Comparison of ENCODE assay signal across 29 cellular contexts in the genomic region with DNA sequence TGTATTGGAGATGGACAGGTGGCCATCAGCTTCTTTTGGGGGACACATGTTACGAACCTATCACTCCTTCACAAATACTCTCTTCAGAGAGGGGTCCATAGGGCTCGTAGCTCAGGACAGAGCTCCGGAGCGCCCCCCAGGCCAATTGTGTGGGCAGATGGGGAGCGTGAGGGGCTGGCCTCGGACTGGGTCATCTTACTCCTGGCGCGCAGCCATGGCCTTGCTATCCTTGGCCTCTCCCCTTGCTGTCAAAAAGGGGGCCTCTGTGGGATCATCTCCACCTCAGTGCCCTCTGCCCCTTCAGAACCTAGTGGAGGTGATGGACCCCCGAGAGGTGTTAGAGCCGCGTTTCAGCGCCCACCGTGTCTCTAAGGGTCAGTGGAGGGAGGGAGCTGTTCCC.
"Had no signal": no experiment of that assay in that cellular context is flagged by ENCODE, and none has a peak within 500 bp of the region (broad histone marks: within the 10 kb centered on the region; RNA-seq: fewer than 3 reads in every experiment).

No MANE protein-coding gene starts in this region.

- H3K9ac ChIP-seq: parathyroid adenoma had no signal

- H3K27ac ChIP-seq: ovary, parathyroid adenoma, psoas muscle, right lobe of liver, skin epidermis, stomach, thoracic aorta, thyroid gland, tibial nerve, upper lobe of left lung, uterus had no signal

- H3K9me3 ChIP-seq: ovary, psoas muscle, right lobe of liver, stomach, thoracic aorta, thyroid gland, tibial nerve, upper lobe of left lung, uterus had no signal

- H3K27me3 ChIP-seq: ovary, right lobe of liver, stomach, thyroid gland, tibial nerve, upper lobe of left lung, uterus had no signal

- H2AFZ ChIP-seq: parathyroid adenoma had no signal

- H3K36me3 ChIP-seq: ovary, right lobe of liver, stomach, thoracic aorta, thyroid gland, tibial nerve, upper lobe of left lung, uterus had no signal

- H3K4me3 Mint-ChIP-seq: naive thymus-derived CD8-positive, alpha-beta T cell; natural killer cell treated with Interleukin-12 subunit alpha and Interleukin-12 subunit beta and Interleukin-15 and Interleukin-18, amount 100 ng/mL, for 72 hours; nephron progenitor cell; neural crest cell; stimulated activated effector memory CD8-positive, alpha-beta T cell treated with anti-CD3 and anti-CD28 coated beads, Interleukin-12 subunit alpha, Interleukin-12 subunit beta, amount 100 ng/mL, for 72 hours; stimulated activated naive B cell treated with anti-CD40 and anti-IgM and Interleukin-4, amounts not matched to agents 10 μg/mL and 1 μg/mL and 100 μg/mL, for 72 hours; stimulated activated naive CD8-positive, alpha-beta T cell treated with anti-CD3 and anti-CD28 coated beads, Interleukin-15, Interleukin-2, amounts not matched to agents 100 ng/mL and 50 ng/mL, for 24 hours had no signal

- H3K4me2 ChIP-seq: smooth muscle cell had no signal

- H3K4me1 Mint-ChIP-seq: naive B cell; naive thymus-derived CD8-positive, alpha-beta T cell; neural crest cell; stimulated activated effector memory CD8-positive, alpha-beta T cell treated with anti-CD3 and anti-CD28 coated beads, Interleukin-12 subunit alpha, Interleukin-12 subunit beta, amount 100 ng/mL, for 72 hours; stimulated activated naive B cell treated with anti-CD40 and anti-IgM and Interleukin-4, amounts not matched to agents 10 μg/mL and 1 μg/mL and 100 μg/mL, for 72 hours had no signal

- H3K4me3 ChIP-seq: ovary, psoas muscle, right lobe of liver, skin epidermis, smooth muscle cell, stomach, thoracic aorta, thyroid gland, tibial nerve, upper lobe of left lung, uterus had no signal

- H3K4me1 ChIP-seq: parathyroid adenoma, psoas muscle, right lobe of liver, upper lobe of left lung, uterus had no signal

- H3K9me3 Mint-ChIP-seq: naive thymus-derived CD8-positive, alpha-beta T cell; natural killer cell treated with Interleukin-12 subunit alpha and Interleukin-12 subunit beta and Interleukin-15 and Interleukin-18, amount 100 ng/mL, for 72 hours; nephron progenitor cell; neural crest cell; stimulated activated effector memory CD8-positive, alpha-beta T cell treated with anti-CD3 and anti-CD28 coated beads, Interleukin-12 subunit alpha, Interleukin-12 subunit beta, amount 100 ng/mL, for 72 hours; stimulated activated naive B cell treated with anti-CD40 and anti-IgM and Interleukin-4, amounts not matched to agents 10 μg/mL and 1 μg/mL and 100 μg/mL, for 72 hours; stimulated activated naive CD8-positive, alpha-beta T cell treated with anti-CD3 and anti-CD28 coated beads, Interleukin-15, Interleukin-2, amounts not matched to agents 100 ng/mL and 50 ng/mL, for 24 hours had no signal

- H3K36me3 Mint-ChIP-seq: naive B cell; naive thymus-derived CD8-positive, alpha-beta T cell; natural killer cell treated with Interleukin-12 subunit alpha and Interleukin-12 subunit beta and Interleukin-15 and Interleukin-18, amount 100 ng/mL, for 72 hours; stimulated activated effector memory CD8-positive, alpha-beta T cell treated with anti-CD3 and anti-CD28 coated beads, Interleukin-12 subunit alpha, Interleukin-12 subunit beta, amount 100 ng/mL, for 72 hours; stimulated activated naive B cell treated with anti-CD40 and anti-IgM and Interleukin-4, amounts not matched to agents 10 μg/mL and 1 μg/mL and 100 μg/mL, for 72 hours had no signal

- H3K27ac Mint-ChIP-seq: naive B cell; naive thymus-derived CD8-positive, alpha-beta T cell; natural killer cell treated with Interleukin-12 subunit alpha and Interleukin-12 subunit beta and Interleukin-15 and Interleukin-18, amount 100 ng/mL, for 72 hours; nephron progenitor cell; progenitor cell of endocrine pancreas; stimulated activated effector memory CD8-positive, alpha-beta T cell treated with anti-CD3 and anti-CD28 coated beads, Interleukin-12 subunit alpha, Interleukin-12 subunit beta, amount 100 ng/mL, for 72 hours; stimulated activated naive B cell treated with anti-CD40 and anti-IgM and Interleukin-4, amounts not matched to agents 10 μg/mL and 1 μg/mL and 100 μg/mL, for 72 hours; stimulated activated naive CD8-positive, alpha-beta T cell treated with anti-CD3 and anti-CD28 coated beads, Interleukin-15, Interleukin-2, amounts not matched to agents 100 ng/mL and 50 ng/mL, for 24 hours had no signal

- DNase-seq: naive B cell; naive thymus-derived CD8-positive, alpha-beta T cell; nephron progenitor cell; occipital lobe; ovary; psoas muscle; right cardiac atrium; right lobe of liver; stimulated activated CD4-positive, alpha-beta T cell treated with anti-CD3 and anti-CD28 coated beads, Interleukin-15, amount 100 ng/mL, for 24 hours; stimulated activated CD4-positive, alpha-beta T cell treated with anti-CD3 and anti-CD28 coated beads, Interleukin-2, amount 100 ng/mL, for 24 hours; stimulated activated CD4-positive, alpha-beta T cell treated with anti-CD3 and anti-CD28 coated beads, Interleukin-2, amount 100 ng/mL, for 48 hours; stimulated activated CD4-positive, alpha-beta T cell treated with anti-CD3 and anti-CD28 coated beads, Interleukin-4, amount 100 ng/mL, for 24 hours; stimulated activated naive B cell treated with anti-CD40 and anti-IgM and Interleukin-4, amounts not matched to agents 10 μg/mL and 1 μg/mL and 100 μg/mL, for 72 hours; stimulated activated naive CD4-positive, alpha-beta T cell treated with Interleukin-2 at 50 U/mL for 16 hours; stomach; thyroid gland; trophoblast cell; upper lobe of left lung; uterus had no signal

- ATAC-seq: naive thymus-derived CD8-positive, alpha-beta T cell; natural killer cell treated with Interleukin-12 subunit alpha and Interleukin-12 subunit beta and Interleukin-15 and Interleukin-18, amount 100 ng/mL, for 72 hours; psoas muscle; right lobe of liver; stimulated activated effector memory CD8-positive, alpha-beta T cell treated with anti-CD3 and anti-CD28 coated beads, Interleukin-12 subunit alpha, Interleukin-12 subunit beta, amount 100 ng/mL, for 72 hours; stimulated activated naive B cell treated with anti-CD40 and anti-IgM and Interleukin-4, amounts not matched to agents 10 μg/mL and 1 μg/mL and 100 μg/mL, for 72 hours had no signal

- H3K27me3 Mint-ChIP-seq: progenitor cell of endocrine pancreas; stimulated activated naive CD8-positive, alpha-beta T cell treated with anti-CD3 and anti-CD28 coated beads, Interleukin-15, Interleukin-2, amounts not matched to agents 100 ng/mL and 50 ng/mL, for 24 hours had no signal
